Comparison of ENCODE assay signal across 10 cellular contexts in genomic region chr3:172449468-172450149, GRCh38. TPM values are rescaled to one million over a fixed set of nuclear protein-coding genes. Genes with fewer than 3 reads are reported as not detected.
DNase-seq lines count a peak whose midpoint lies in the region; ATAC-seq and TF ChIP-seq lines count a peak whose summit lies in the region.
"Had no signal": no experiment of that assay in that cellular context is flagged by ENCODE, and none has a peak within 500 bp of the region (broad histone marks: within the 10 kb centered on the region; RNA-seq: fewer than 3 reads in every experiment).

No MANE protein-coding gene starts in this region.

- TF ChIP-seq EP300 in suprapubic skin (IDR thresholded peaks at IDR 0.05): no peak

- WGBS in mammary epithelial cell (ENCODE audit: low coverage, missing lambda C conversion rate): 6% methylated on average over 18 of the region's 34 CpGs
- 8% methylated on average over 27 to 29 of the region's 34 CpGs for WGBS in thyroid gland, 2 donors
- WGBS in suprapubic skin: 8% methylated on average over 33 of the region's 34 CpGs

- TF ChIP-seq CTCF in mammary epithelial cell (conservative IDR thresholded peaks at IDR 0.05 in 1 of 2, IDR thresholded peaks at IDR 0.05 in 1 of 2; ENCODE audit: extremely low read depth in 1 of 2, insufficient read depth in 1 of 2, low read depth in 1 of 2, low read length in 2 of 2) (no peak), breast epithelium (IDR thresholded peaks at IDR 0.05) (no peak), thyroid gland (IDR thresholded peaks at IDR 0.05) (no peak), suprapubic skin (IDR thresholded peaks at IDR 0.05) (no peak)

- H3K9ac ChIP-seq in mammary epithelial cell (ENCODE audit: insufficient read depth, low read length) (no peak overlapping the region), iPS-20b (ENCODE audit: low read depth, low read length) (no peak overlapping the region)

- H3K4me3 ChIP-seq in mammary epithelial cell (replicated peaks in 1 of 3; ENCODE audit: insufficient read depth in 1 of 3, low read depth in 2 of 3, low read length in 3 of 3) (no peak overlapping the region), breast epithelium (peak overlapping the region in 1 of 3 donors; percentile 27), iPS-20b (ENCODE audit: low read length) (peak overlapping the region; percentile 58), thyroid gland (replicated peaks in 1 of 3) (no peak overlapping the region), suprapubic skin (no peak overlapping the region)
- H3K4me3 ChIP-seq: skin epidermis had no signal

- no peak overlapping the region for H3K4me3 Mint-ChIP-seq in activated naive CD8-positive, alpha-beta T cell treated with anti-CD3 and anti-CD28 coated beads, Interleukin-2, amount 50 U/mL, for 24 hours

- H3K36me3 ChIP-seq in mammary epithelial cell (ENCODE audit: insufficient read depth, low read length): no peaks in the 10 kb centered on the region
- H3K36me3 ChIP-seq in breast epithelium: no peaks in the 10 kb centered on the region
- no peaks in the 10 kb centered on the region for H3K36me3 ChIP-seq in iPS-20b (ENCODE audit: insufficient read depth, low read depth, low read length)
- no peaks in the 10 kb centered on the region for H3K36me3 ChIP-seq in thyroid gland
- H3K36me3 ChIP-seq in suprapubic skin: no peaks in the 10 kb centered on the region

- no peak overlapping the region for H2AFZ ChIP-seq in mammary epithelial cell (ENCODE audit: low read depth, low read length)

- in situ Hi-C loops in mammary epithelial cell (cut with MboI; ENCODE audit: low sequenced_read_pairs in 2 of 2): no loop called here
- in situ Hi-C loops in KBM-7 (cut with MboI; ENCODE audit: low pct_unique_long_range_greater_than_20kb, low sequenced_read_pairs): no loop called here

- ATAC-seq in activated naive CD8-positive, alpha-beta T cell treated with anti-CD3 and anti-CD28 coated beads, Interleukin-2, amount 50 U/mL, for 24 hours: no peak

- CTCF ChIA-PET in mammary epithelial cell (lab: Charles Lee; ENCODE audit: low non-redundant PET): no interaction called here

- DNase-seq in mammary epithelial cell (peak; percentile 21), breast epithelium (ENCODE audit: low spot score in 2 of 2) (no peak), thyroid gland (peak; percentile 8 to 39), suprapubic skin (ENCODE audit: low spot score in 2 of 2) (no peak), NCI-H510A treated with DMSO at 0.1 percent for 48 hours (lab: John Stamatoyannopoulos, UW) (no peak), KBM-7 (no peak)
- peak; percentile 23 for DNase-seq in activated naive CD8-positive, alpha-beta T cell treated with anti-CD3 and anti-CD28 coated beads, Interleukin-2, amount 50 U/mL, for 24 hours

- intact Hi-C loops in mammary epithelial cell (cut with micrococcal nuclease) (no loop called here), breast epithelium (cut with DNase I; ENCODE audit: low total_unique reads) (no loop called here), thyroid gland (cut with DNase I) (no loop called here)

- H3K9me3 ChIP-seq in mammary epithelial cell (replicated peaks; ENCODE audit: insufficient read depth, low read length) (no peaks in the 10 kb centered on the region), breast epithelium (no peaks in the 10 kb centered on the region), iPS-20b (ENCODE audit: insufficient read depth, low read depth, low read length) (no peaks in the 10 kb centered on the region), thyroid gland (no peaks in the 10 kb centered on the region), suprapubic skin (no peaks in the 10 kb centered on the region)

- H3K27me3 Mint-ChIP-seq in activated naive CD8-positive, alpha-beta T cell treated with anti-CD3 and anti-CD28 coated beads, Interleukin-2, amount 50 U/mL, for 24 hours: peaks cover 74% of the 10 kb centered on the region

- dilution Hi-C loops in mammary epithelial cell (cut with HindIII; ENCODE audit: low sequenced_read_pairs): no loop called here

- BruUV-seq in mammary epithelial cell (replicated peaks; lab: Mats Ljungman, UMichigan): no TSS peak

- no peaks in the 10 kb centered on the region for H3K36me3 Mint-ChIP-seq in activated naive CD8-positive, alpha-beta T cell treated with anti-CD3 and anti-CD28 coated beads, Interleukin-2, amount 50 U/mL, for 24 hours (ENCODE audit: low read depth)

- H4K20me1 ChIP-seq in mammary epithelial cell (ENCODE audit: insufficient read depth, low read length): no peaks in the 10 kb centered on the region

- H3K27ac ChIP-seq in mammary epithelial cell (ENCODE audit: insufficient read depth, low read depth, low read length): no peak overlapping the region
- no peak overlapping the region for H3K27ac ChIP-seq in breast epithelium
- no peak overlapping the region for H3K27ac ChIP-seq in iPS-20b (ENCODE audit: low read length)
- no peak overlapping the region for H3K27ac ChIP-seq in thyroid gland
- H3K27ac ChIP-seq in suprapubic skin: no peak overlapping the region
- H3K27ac ChIP-seq: skin epidermis had no signal

- no peaks in the 10 kb centered on the region for H3K4me1 ChIP-seq in mammary epithelial cell (ENCODE audit: insufficient read depth, low read length)
- H3K4me1 ChIP-seq in breast epithelium: no peaks in the 10 kb centered on the region
- H3K4me1 ChIP-seq in iPS-20b (ENCODE audit: insufficient read depth, low read length): no peaks in the 10 kb centered on the region; the same call in 1 of the 2 replicates
- H3K4me1 ChIP-seq in thyroid gland: peaks cover 0 to 11% of the 10 kb centered on the region in 2 donors
- H3K4me1 ChIP-seq in suprapubic skin: peaks cover 24% of the 10 kb centered on the region

- peak overlapping the region; percentile 28 for H3K4me2 ChIP-seq in mammary epithelial cell (ENCODE audit: insufficient read depth, low read depth, low read length)

- peaks cover 23% of the 10 kb centered on the region for H3K4me1 Mint-ChIP-seq in activated naive CD8-positive, alpha-beta T cell treated with anti-CD3 and anti-CD28 coated beads, Interleukin-2, amount 50 U/mL, for 24 hours

- no peak overlapping the region for H3K27ac Mint-ChIP-seq in activated naive CD8-positive, alpha-beta T cell treated with anti-CD3 and anti-CD28 coated beads, Interleukin-2, amount 50 U/mL, for 24 hours

- H3K27me3 ChIP-seq in mammary epithelial cell (ENCODE audit: insufficient read depth, low read length): peaks cover 34% of the 10 kb centered on the region
- H3K27me3 ChIP-seq in breast epithelium: peaks cover 5 to 54% of the 10 kb centered on the region in 2 donors
- peaks cover 79% of the 10 kb centered on the region for H3K27me3 ChIP-seq in iPS-20b (ENCODE audit: insufficient read depth, low read length)
- peaks cover 15% of the 10 kb centered on the region for H3K27me3 ChIP-seq in thyroid gland
- peaks cover 62% of the 10 kb centered on the region for H3K27me3 ChIP-seq in suprapubic skin

- no peaks in the 10 kb centered on the region for H3K9me3 Mint-ChIP-seq in activated naive CD8-positive, alpha-beta T cell treated with anti-CD3 and anti-CD28 coated beads, Interleukin-2, amount 50 U/mL, for 24 hours
- H3K9me3 Mint-ChIP-seq: central memory CD8-positive, alpha-beta T cell had no signal

- TF ChIP-seq POLR2A in breast epithelium (IDR thresholded peaks at IDR 0.05) (no peak), thyroid gland (IDR thresholded peaks at IDR 0.05) (no peak), suprapubic skin (IDR thresholded peaks at IDR 0.05) (no peak)

- H3K79me2 ChIP-seq in mammary epithelial cell (ENCODE audit: insufficient read depth, low read length): no peaks in the 10 kb centered on the region

RNA-seq across cellular contexts. Expression of gene GHSR, which starts 1.4 kb away (rescaled TPM):
- not detected for total RNA-seq in mammary epithelial cell
- polyA plus RNA-seq in mammary epithelial cell: not detected
- not detected for polyA minus RNA-seq in mammary epithelial cell
- total RNA-seq in breast epithelium: not detected
- not detected for total RNA-seq in thyroid gland
- not detected for total RNA-seq in suprapubic skin

Comparison
In these comparisons a context has a peak if more than half of its experiments do, and no peak if none do; other contexts are left out.
1. DNase-seq: peak in mammary epithelial cell (single experiment), activated naive CD8-positive, alpha-beta T cell treated with anti-CD3 and anti-CD28 coated beads, Interleukin-2, amount 50 U/mL, for 24 hours (single experiment) and thyroid gland (2 of 2); none in breast epithelium (0 of 2), suprapubic skin (0 of 2), NCI-H510A treated with DMSO at 0.1 percent for 48 hours (single experiment) and KBM-7 (single experiment).